ENCODE assay signal across 8 cellular contexts in genomic region chr9:127244609-127245601, GRCh38. TPM values are rescaled to one million over a fixed set of nuclear protein-coding genes. Genes with fewer than 3 reads are reported as not detected.
A peak's percentile ranks its signal among the peaks of the same experiment; 100 is the strongest.
DNase-seq lines count a peak whose midpoint lies in the region; ATAC-seq, FAIRE-seq and TF ChIP-seq lines count a peak whose summit lies in the region.

No MANE protein-coding gene starts in this region.

- FAIRE-seq in urothelium cell line (lab: Jason Lieb, UNC), result no peak

- H3K27me3 ChIP-seq in right atrium auricular region, result no peaks in the 10 kb centered on the region
- H3K27me3 ChIP-seq in psoas muscle (ENCODE audit: insufficient read depth in 3 of 3, low read length in 2 of 3), result no peaks in the 10 kb centered on the region

- intact Hi-C loops in psoas muscle (cut with DNase I), result no loop called here

- ATAC-seq in GM18499 (IDR thresholded peaks at IDR 0.05; ENCODE audit: insufficient read depth, unreplicated experiment), result peak; percentile 97
- ATAC-seq in HG02938 (IDR thresholded peaks at IDR 0.05; ENCODE audit: unreplicated experiment), result peak; percentile 100
- ATAC-seq in psoas muscle, result peak; percentile 100

- no peaks in the 10 kb centered on the region for H3K9me3 ChIP-seq in right atrium auricular region
- H3K9me3 ChIP-seq in psoas muscle, result no peaks in the 10 kb centered on the region

- TF ChIP-seq CTCF in right atrium auricular region (IDR thresholded peaks at IDR 0.05) (peak in 1 of 2 donors; percentile 31), psoas muscle (IDR thresholded peaks at IDR 0.05) (no peak)

- H3K36me3 ChIP-seq in right atrium auricular region (no peaks in the 10 kb centered on the region), psoas muscle (ENCODE audit: insufficient read depth in 1 of 2, low read depth in 1 of 2) (peaks cover 0 to 4% of the 10 kb centered on the region in 2 donors)

- H3K4me3 ChIP-seq in right atrium auricular region (peak overlapping the region; percentile 50 to 63), psoas muscle (peak overlapping the region; percentile 80)

- H3K27ac ChIP-seq in right atrium auricular region (peak overlapping the region; percentile 80 to 88), psoas muscle (peak overlapping the region; percentile 79)

- DNase-seq in NCI-H187 treated with DMSO at 0.1 percent for 48 hours (lab: John Stamatoyannopoulos, UW) (peak; percentile 30), T-helper 2 cell (peak; percentile 85 to 97 (median 93)), anterior cingulate cortex (lab: John Stamatoyannopoulos, UW) (peak; percentile 71 to 99 (median 96)), right atrium auricular region (ENCODE audit: low spot score) (peak; percentile 98), psoas muscle (peak; percentile 99), urothelium cell line (ENCODE audit: low spot score) (peak; percentile 76)

- 4 to 6% (median 5%) methylated on average over 53 of the region's 53 CpGs for WGBS in psoas muscle, 3 donors

- peaks cover 0 to 13% of the 10 kb centered on the region in 2 donors for H3K4me1 ChIP-seq in right atrium auricular region
- H3K4me1 ChIP-seq in psoas muscle, result peaks cover 5% of the 10 kb centered on the region

RNA-seq across cellular contexts. Expression of gene GARNL3, which starts 19.7 kb away (rescaled TPM):
- total RNA-seq in right atrium auricular region, result 10 to 100 TPM in 1 of 2 donors, 1 to 10 TPM in 1; 8.9 to 17.7 TPM
- total RNA-seq in psoas muscle, result 1 to 10 TPM; 2.2 to 4.8 (median 3.1) TPM
- 1 to 10 TPM; 1.2 to 1.9 (median 1.7) TPM for polyA plus RNA-seq in psoas muscle

Comparison
In these comparisons a context has a peak if more than half of its experiments do, and no peak if none do; other contexts are left out.
1. Peak in every context shown above with its lines: DNase-seq, ATAC-seq, H3K4me3 ChIP-seq and H3K27ac ChIP-seq.
2. DNase-seq: peak in every context shown above with its lines; median percentile 99 in psoas muscle; 98 in right atrium auricular region; 96 in anterior cingulate cortex; 93 in T-helper 2 cell; 76 in urothelium cell line; 30 in NCI-H187 treated with DMSO at 0.1 percent for 48 hours.